8 cellular contexts compared by ENCODE assay signal in the genomic region with DNA sequence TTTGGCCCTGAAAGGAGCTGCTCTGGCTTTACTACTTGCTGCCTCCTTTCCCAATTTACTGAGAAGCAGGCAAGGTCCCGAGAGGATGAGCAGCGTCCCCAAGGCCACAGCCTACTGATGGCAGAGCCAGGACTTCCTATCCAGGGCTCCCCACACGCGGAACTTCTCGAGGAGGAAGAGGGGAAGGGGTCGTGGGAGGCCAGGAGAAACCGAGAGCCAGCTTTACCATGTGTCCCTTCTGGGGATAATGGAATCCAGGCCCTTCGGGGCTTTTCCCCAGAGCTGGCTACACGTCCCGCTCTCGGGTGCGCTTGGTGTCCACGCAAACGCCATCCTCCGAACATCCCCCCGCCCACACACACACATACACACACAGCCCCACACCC. TPM values are rescaled to one million over a fixed set of nuclear protein-coding genes. Genes with fewer than 3 reads are reported as not detected.
DNase-seq lines count a peak whose midpoint lies in the region; ATAC-seq and TF ChIP-seq lines count a peak whose summit lies in the region.

No MANE protein-coding gene starts in this region.

- POLR2A ChIA-PET in WTC11 (lab: Charles Lee), result interaction anchor here (1.0 to 1.5 kb wide), 3 partner anchors 10 to 234 kb away, joined by 3 to 5 read pairs (median 3); no protein-coding TSS in a partner anchor

- CTCF ChIA-PET in WTC11 (lab: Charles Lee), result interaction anchor here (0.6 to 1.3 kb wide), 5 partner anchors 23 to 300 kb away, joined by 3 to 7 read pairs (median 4); a partner anchor contains a TSS

- no peak overlapping the region for H3K27ac Mint-ChIP-seq in WTC11

- TF ChIP-seq CTCF in WTC11 (IDR thresholded peaks at IDR 0.05) (no peak), right atrium auricular region (IDR thresholded peaks at IDR 0.05) (no peak)

- peaks cover under 1% of the 10 kb centered on the region; the same call in 1 of the 2 replicates for H3K36me3 Mint-ChIP-seq in WTC11

- H3K27ac ChIP-seq in right atrium auricular region, result peak overlapping the region; percentile 98

- H3K27me3 ChIP-seq in H7 (ENCODE audit: control insufficient read depth, insufficient read depth, low read length), result peaks cover 20% of the 10 kb centered on the region
- no peaks in the 10 kb centered on the region for H3K27me3 ChIP-seq in right atrium auricular region
- H3K27me3 ChIP-seq in skeletal muscle satellite cell (ENCODE audit: control insufficient read depth, insufficient read depth, low read length), result no peaks in the 10 kb centered on the region

- ATAC-seq in WTC11, result no peak
- ATAC-seq in GM18870 (IDR thresholded peaks at IDR 0.05; ENCODE audit: unreplicated experiment), result no peak

- peak overlapping the region; percentile 89 for H3K4me2 ChIP-seq in skeletal muscle satellite cell (ENCODE audit: low read length)

- H3K9me3 Mint-ChIP-seq in WTC11, result no peaks in the 10 kb centered on the region

- H3K36me3 ChIP-seq in H7 (replicated peaks; ENCODE audit: control insufficient read depth, insufficient read depth, low read length), result no peaks in the 10 kb centered on the region
- H3K36me3 ChIP-seq in right atrium auricular region, result peaks cover 5% of the 10 kb centered on the region
- peaks cover 47% of the 10 kb centered on the region for H3K36me3 ChIP-seq in skeletal muscle satellite cell (ENCODE audit: insufficient read depth, low read length)

- H3K9ac ChIP-seq in skeletal muscle satellite cell (ENCODE audit: low read depth, low read length), result peak overlapping the region; percentile 99

- H3K4me1 ChIP-seq in right atrium auricular region, result peaks cover 0 to 35% of the 10 kb centered on the region in 2 donors
- peaks cover 53% of the 10 kb centered on the region for H3K4me1 ChIP-seq in skeletal muscle satellite cell (ENCODE audit: control insufficient read depth, insufficient read depth, low read length)

- DNase-seq in H7, result no peak
- no peak for DNase-seq in WTC11 (ENCODE audit: low spot score)
- no peak for DNase-seq in right atrium auricular region (ENCODE audit: low spot score)
- no peak for DNase-seq in NCI-H1105 treated with DMSO at 0.1 percent for 48 hours (lab: John Stamatoyannopoulos, UW)
- no peak for DNase-seq in effector CD8-positive, alpha-beta T cell (lab: John Stamatoyannopoulos, UW)
- no peak for DNase-seq in dermis blood vessel endothelial cell

- peaks cover 40% of the 10 kb centered on the region for H3K27me3 Mint-ChIP-seq in WTC11 (ENCODE audit: low read depth)

- H3K4me3 Mint-ChIP-seq in WTC11, result peak overlapping the region; percentile 83

- H3K9me3 ChIP-seq in right atrium auricular region, result no peaks in the 10 kb centered on the region
- no peaks in the 10 kb centered on the region for H3K9me3 ChIP-seq in skeletal muscle satellite cell (replicated peaks; ENCODE audit: low read length)

- H3K4me1 Mint-ChIP-seq in WTC11, result peaks cover 30% of the 10 kb centered on the region

- H3K4me3 ChIP-seq in H7 (ENCODE audit: insufficient read depth, low read depth, low read length) (peak overlapping the region; percentile 78), right atrium auricular region (peak overlapping the region; percentile 49 to 75), skeletal muscle satellite cell (ENCODE audit: low read length) (peak overlapping the region; percentile 83)

TF ChIP-seq in WTC11, 78 proteins besides CTCF, POLR2A, EP300 and RAD21:
- TF ChIP-seq EMX1 (CRISPR knock-in tag; IDR thresholded peaks at IDR 0.05) (no peak), FOXJ3 (CRISPR knock-in tag; IDR thresholded peaks at IDR 0.05; ENCODE audit: borderline replicate concordance) (no peak), ZNF396 (CRISPR knock-in tag; IDR thresholded peaks at IDR 0.05; ENCODE audit: borderline replicate concordance) (no peak), HMGA2 (CRISPR knock-in tag; IDR thresholded peaks at IDR 0.05) (no peak), JUN (CRISPR knock-in tag; IDR thresholded peaks at IDR 0.05) (no peak), NFYB (CRISPR knock-in tag; conservative IDR thresholded peaks at IDR 0.05; ENCODE audit: low read depth) (no peak), MYBL2 (CRISPR knock-in tag; IDR thresholded peaks at IDR 0.05) (no peak), ETV6 (CRISPR knock-in tag; IDR thresholded peaks at IDR 0.05) (0 out of 2 replicates have a peak, but pooled peaks have one; percentile 8), ZNF671 (CRISPR knock-in tag; IDR thresholded peaks at IDR 0.05) (no peak), IRF2 (CRISPR knock-in tag; IDR thresholded peaks at IDR 0.05; ENCODE audit: borderline replicate concordance, low read depth) (no peak), ZBTB21 (CRISPR knock-in tag; IDR thresholded peaks at IDR 0.05; ENCODE audit: borderline replicate concordance) (0 out of 2 replicates have a peak, but pooled peaks have one; percentile 8), GRHL2 (CRISPR knock-in tag; IDR thresholded peaks at IDR 0.05; ENCODE audit: insufficient replicate concordance, severe bottlenecking) (no peak)
- TF ChIP-seq, protein P1, sequence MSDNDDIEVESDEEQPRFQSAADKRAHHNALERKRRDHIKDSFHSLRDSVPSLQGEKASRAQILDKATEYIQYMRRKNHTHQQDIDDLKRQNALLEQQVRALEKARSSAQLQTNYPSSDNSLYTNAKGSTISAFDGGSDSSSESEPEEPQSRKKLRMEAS (CRISPR knock-in tag; IDR thresholded peaks at IDR 0.05), result no peak
- TF ChIP-seq, protein P2, sequence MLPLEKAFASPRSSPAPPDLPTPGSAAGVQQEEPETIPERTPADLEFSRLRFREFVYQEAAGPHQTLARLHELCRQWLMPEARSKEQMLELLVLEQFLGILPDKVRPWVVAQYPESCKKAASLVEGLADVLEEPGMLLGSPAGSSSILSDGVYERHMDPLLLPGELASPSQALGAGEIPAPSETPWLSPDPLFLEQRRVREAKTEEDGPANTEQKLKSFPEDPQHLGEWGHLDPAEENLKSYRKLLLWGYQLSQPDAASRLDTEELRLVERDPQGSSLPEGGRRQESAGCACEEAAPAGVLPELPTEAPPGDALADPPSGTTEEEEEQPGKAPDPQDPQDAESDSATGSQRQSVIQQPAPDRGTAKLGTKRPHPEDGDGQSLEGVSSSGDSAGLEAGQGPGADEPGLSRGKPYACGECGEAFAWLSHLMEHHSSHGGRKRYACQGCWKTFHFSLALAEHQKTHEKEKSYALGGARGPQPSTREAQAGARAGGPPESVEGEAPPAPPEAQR (CRISPR knock-in tag; IDR thresholded peaks at IDR 0.05), result no peak
- TF ChIP-seq, protein P3, sequence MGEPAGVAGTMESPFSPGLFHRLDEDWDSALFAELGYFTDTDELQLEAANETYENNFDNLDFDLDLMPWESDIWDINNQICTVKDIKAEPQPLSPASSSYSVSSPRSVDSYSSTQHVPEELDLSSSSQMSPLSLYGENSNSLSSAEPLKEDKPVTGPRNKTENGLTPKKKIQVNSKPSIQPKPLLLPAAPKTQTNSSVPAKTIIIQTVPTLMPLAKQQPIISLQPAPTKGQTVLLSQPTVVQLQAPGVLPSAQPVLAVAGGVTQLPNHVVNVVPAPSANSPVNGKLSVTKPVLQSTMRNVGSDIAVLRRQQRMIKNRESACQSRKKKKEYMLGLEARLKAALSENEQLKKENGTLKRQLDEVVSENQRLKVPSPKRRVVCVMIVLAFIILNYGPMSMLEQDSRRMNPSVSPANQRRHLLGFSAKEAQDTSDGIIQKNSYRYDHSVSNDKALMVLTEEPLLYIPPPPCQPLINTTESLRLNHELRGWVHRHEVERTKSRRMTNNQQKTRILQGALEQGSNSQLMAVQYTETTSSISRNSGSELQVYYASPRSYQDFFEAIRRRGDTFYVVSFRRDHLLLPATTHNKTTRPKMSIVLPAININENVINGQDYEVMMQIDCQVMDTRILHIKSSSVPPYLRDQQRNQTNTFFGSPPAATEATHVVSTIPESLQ (CRISPR knock-in tag; IDR thresholded peaks at IDR 0.05), result no peak

RNA-seq across cellular contexts. Expression of a gene that starts 4.3 kb away (rescaled TPM):
- 9.4 and 9.9 TPM in 2 replicates for total RNA-seq in H7 (2014; rRNA removed; shearing (Covaris generic))
- total RNA-seq in WTC11 (2021) (64.1 to 91.0 TPM (median 89.9 TPM) in 3 replicates), right atrium auricular region (100 to 1,000 TPM in 1 of 2 donors, 10 to 100 TPM in 1; 41.8 to 156 TPM), dermis blood vessel endothelial cell (148 and 234 TPM in 2 replicates)
- 17.5 and 49.4 TPM in 2 replicates for total RNA-seq in skeletal muscle satellite cell (2012; rRNA removed)
